ENCODE assay signal across 11 cellular contexts in genomic region chr22:25420471-25420924, GRCh38.
DNase-seq lines count a peak whose midpoint lies in the region; ATAC-seq and TF ChIP-seq lines count a peak whose summit lies in the region.
"Had no signal": no experiment of that assay in that cellular context is flagged by ENCODE, and none has a peak within 500 bp of the region (broad histone marks: within the 10 kb centered on the region; RNA-seq: fewer than 3 reads in every experiment).

No MANE protein-coding gene starts in this region.

- ATAC-seq in PC-3: no peak
- ATAC-seq in HG03159 (IDR thresholded peaks at IDR 0.05; ENCODE audit: unreplicated experiment): no peak

- peak overlapping the region; percentile 95 for H3K4me2 ChIP-seq in neural progenitor cell
- no peak overlapping the region for H3K4me2 ChIP-seq in OCI-LY7 (ENCODE audit: low read length)
- no peak overlapping the region for H3K4me2 ChIP-seq in PC-3 (ENCODE audit: low read length)

- H3K27ac ChIP-seq in CD4-positive, alpha-beta memory T cell (ENCODE audit: low read depth, low read length): no peak overlapping the region
- H3K27ac ChIP-seq in HL-60 (replicated peaks) (peak overlapping the region; percentile 90), dorsolateral prefrontal cortex (no peak overlapping the region), neural progenitor cell (no peak overlapping the region), OCI-LY7 (ENCODE audit: low read depth, low read length, poor library complexity, severe bottlenecking) (no peak overlapping the region), PC-3 (ENCODE audit: low read length) (no peak overlapping the region)
- H3K27ac ChIP-seq: ovary had no signal

- H3F3A ChIP-seq in neural progenitor cell (ENCODE audit: low read depth) (peaks cover 20% of the 10 kb centered on the region), PC-3 (ENCODE audit: low read length, unreplicated experiment) (no peaks in the 10 kb centered on the region)

- POLR2A ChIA-PET in CD4-positive, alpha-beta memory T cell (lab: Charles Lee; ENCODE audit: partially characterized antibody): no interaction called here
- POLR2A ChIA-PET in OCI-LY7 (lab: Charles Lee) (no interaction called here), PC-3 (lab: Charles Lee; ENCODE audit: unreplicated experiment) (no interaction called here)

- CTCF ChIA-PET in CD4-positive, alpha-beta memory T cell (lab: Charles Lee; ENCODE audit: partially characterized antibody): no interaction called here
- CTCF ChIA-PET in OCI-LY7 (lab: Charles Lee; ENCODE audit: unreplicated experiment): no interaction called here
- CTCF ChIA-PET in PC-3 (lab: Charles Lee): no interaction called here

- peak overlapping the region in 5 of 8 donors; percentile 13 to 77 (median 60) for H3K4me3 Mint-ChIP-seq in CD4-positive, alpha-beta memory T cell
- H3K4me3 Mint-ChIP-seq in neural progenitor cell: peak overlapping the region; percentile 33

- no peaks in the 10 kb centered on the region for H3K36me3 ChIP-seq in CD4-positive, alpha-beta memory T cell (ENCODE audit: insufficient read depth, low read length)
- no peaks in the 10 kb centered on the region for H3K36me3 ChIP-seq in neural progenitor cell
- no peaks in the 10 kb centered on the region for H3K36me3 ChIP-seq in OCI-LY7 (ENCODE audit: insufficient read depth, low read length)
- H3K36me3 ChIP-seq in PC-3 (ENCODE audit: low read depth, low read length): no peaks in the 10 kb centered on the region
- H3K36me3 ChIP-seq: ovary had no signal

- peak overlapping the region; percentile 98 for H2AFZ ChIP-seq in neural progenitor cell (replicated peaks)
- no peak overlapping the region for H2AFZ ChIP-seq in OCI-LY7 (ENCODE audit: low read length)
- H2AFZ ChIP-seq in PC-3 (ENCODE audit: low read length): no peak overlapping the region

- no peaks in the 10 kb centered on the region for H3K9me2 ChIP-seq in OCI-LY7 (ENCODE audit: insufficient read depth, low read length)
- H3K9me2 ChIP-seq in PC-3 (replicated peaks; ENCODE audit: low read length): no peaks in the 10 kb centered on the region

- DNase-seq in CD4-positive, alpha-beta memory T cell: no peak
- DNase-seq in HL-60 (ENCODE audit: low read depth in 1 of 2, low spot score in 1 of 2): peak; percentile 58 to 80
- DNase-seq in dorsolateral prefrontal cortex: no peak
- DNase-seq in neural progenitor cell (ENCODE audit: low spot score): no peak
- no peak for DNase-seq in OCI-LY7 (ENCODE audit: low spot score)
- DNase-seq in PC-3: no peak
- no peak for DNase-seq in stimulated activated CD4-positive, alpha-beta T cell treated with anti-CD3 and anti-CD28 coated beads, Interleukin-4, amount 100 ng/mL, for 1 hour
- DNase-seq: activated CD4-positive, alpha-beta memory T cell treated with anti-CD3 and anti-CD28 coated beads for 36 hours; DMS153; ovary had no signal

- BruUV-seq in OCI-LY7 (replicated peaks; lab: Mats Ljungman, UMichigan) (no TSS peak), PC-3 (replicated peaks; lab: Mats Ljungman, UMichigan) (no TSS peak)

- H3K4me3 ChIP-seq in CD4-positive, alpha-beta memory T cell (ENCODE audit: low read length in 2 of 2): no peak overlapping the region
- peak overlapping the region; percentile 73 for H3K4me3 ChIP-seq in HL-60 (replicated peaks; ENCODE audit: insufficient read depth, low read length)
- peak overlapping the region in 56 of 59 donors; percentile 18 to 68 (median 53) for H3K4me3 ChIP-seq in dorsolateral prefrontal cortex
- peak overlapping the region; percentile 74 for H3K4me3 ChIP-seq in neural progenitor cell
- no peak overlapping the region for H3K4me3 ChIP-seq in OCI-LY7 (ENCODE audit: low read depth, low read length, poor library complexity, severe bottlenecking)
- H3K4me3 ChIP-seq in PC-3 (ENCODE audit: low read length): no peak overlapping the region
- H3K4me3 ChIP-seq: ovary had no signal

- TF ChIP-seq CTCF in HL-60 (IDR thresholded peaks at IDR 0.05; ENCODE audit: insufficient read depth, low read length) (no peak), dorsolateral prefrontal cortex (IDR thresholded peaks at IDR 0.05 in 54 of 56, conservative IDR thresholded peaks at IDR 0.05 in 2 of 56; ENCODE audit: low read depth in 1 of 56, partially characterized antibody in 56 of 56) (no peak), neural progenitor cell (IDR thresholded peaks at IDR 0.05) (no peak), OCI-LY7 (conservative IDR thresholded peaks at IDR 0.05; ENCODE audit: low read length) (no peak), PC-3 (conservative IDR thresholded peaks at IDR 0.05; ENCODE audit: low read depth, low read length) (no peak)

- H3K27me3 ChIP-seq in CD4-positive, alpha-beta memory T cell (ENCODE audit: insufficient read depth, low read length): peaks cover 21% of the 10 kb centered on the region
- H3K27me3 ChIP-seq in HL-60 (ENCODE audit: insufficient read depth, poor library complexity, severe bottlenecking): no peaks in the 10 kb centered on the region
- H3K27me3 ChIP-seq in dorsolateral prefrontal cortex: peaks cover 0 to 52% (median 25%) of the 10 kb centered on the region in 45 donors
- H3K27me3 ChIP-seq in neural progenitor cell: peaks cover 79% of the 10 kb centered on the region
- H3K27me3 ChIP-seq in PC-3 (ENCODE audit: low read length): no peaks in the 10 kb centered on the region

- H3K27ac Mint-ChIP-seq in CD4-positive, alpha-beta memory T cell: no peak overlapping the region
- no peak overlapping the region for H3K27ac Mint-ChIP-seq in neural progenitor cell
- H3K27ac Mint-ChIP-seq: activated CD4-positive, alpha-beta memory T cell treated with anti-CD3 and anti-CD28 coated beads for 36 hours had no signal

- peaks cover 25% of the 10 kb centered on the region for H3K4me1 ChIP-seq in CD4-positive, alpha-beta memory T cell (ENCODE audit: insufficient read depth, low read length)
- peaks cover 16% of the 10 kb centered on the region for H3K4me1 ChIP-seq in neural progenitor cell
- peaks cover 32% of the 10 kb centered on the region for H3K4me1 ChIP-seq in OCI-LY7 (ENCODE audit: insufficient read depth, low read length, poor library complexity, severe bottlenecking)
- H3K4me1 ChIP-seq in PC-3 (ENCODE audit: insufficient read depth, low read length): no peaks in the 10 kb centered on the region

- H3K79me2 ChIP-seq in neural progenitor cell (ENCODE audit: low read depth) (no peaks in the 10 kb centered on the region), OCI-LY7 (ENCODE audit: insufficient read depth, low read depth, low read length) (no peaks in the 10 kb centered on the region), PC-3 (ENCODE audit: low read length) (no peaks in the 10 kb centered on the region)

- H3K4me1 Mint-ChIP-seq in CD4-positive, alpha-beta memory T cell: peaks cover 17 to 29% (median 24%) of the 10 kb centered on the region in 4 donors
- peaks cover 16% of the 10 kb centered on the region for H3K4me1 Mint-ChIP-seq in neural progenitor cell

- peaks cover 50% of the 10 kb centered on the region in 2 donors for H3K27me3 Mint-ChIP-seq in CD4-positive, alpha-beta memory T cell
- peaks cover 44% of the 10 kb centered on the region for H3K27me3 Mint-ChIP-seq in neural progenitor cell (ENCODE audit: insufficient read depth, low read depth)

- H3K9me3 Mint-ChIP-seq in CD4-positive, alpha-beta memory T cell: peaks cover 0 to under 1% (median 0%) of the 10 kb centered on the region in 8 donors
- peaks cover 4% of the 10 kb centered on the region for H3K9me3 Mint-ChIP-seq in neural progenitor cell
- H3K9me3 Mint-ChIP-seq: activated CD4-positive, alpha-beta memory T cell treated with anti-CD3 and anti-CD28 coated beads for 36 hours had no signal

- H4K20me1 ChIP-seq in neural progenitor cell (ENCODE audit: low read depth) (no peaks in the 10 kb centered on the region), OCI-LY7 (ENCODE audit: insufficient read depth, low read length) (no peaks in the 10 kb centered on the region), PC-3 (ENCODE audit: low read length) (no peaks in the 10 kb centered on the region)

- no peaks in the 10 kb centered on the region for H3K9me3 ChIP-seq in CD4-positive, alpha-beta memory T cell (ENCODE audit: control insufficient read depth in 1 of 2, low read length in 2 of 2)
- H3K9me3 ChIP-seq in neural progenitor cell (ENCODE audit: low read depth) (no peaks in the 10 kb centered on the region), OCI-LY7 (ENCODE audit: low read length) (no peaks in the 10 kb centered on the region), PC-3 (ENCODE audit: low read length) (no peaks in the 10 kb centered on the region)
- H3K9me3 ChIP-seq: ovary had no signal

- intact Hi-C loops in CD4-positive, alpha-beta memory T cell (cut with micrococcal nuclease): no loop called here
- intact Hi-C loops in dorsolateral prefrontal cortex (cut with DNase I): no loop called here
- intact Hi-C loops in OCI-LY7 (cut with micrococcal nuclease; ENCODE audit: unreplicated experiment): no loop called here
- intact Hi-C loops in PC-3 (cut with micrococcal nuclease): no loop called here

- H3K9ac ChIP-seq in neural progenitor cell (no peak overlapping the region), PC-3 (ENCODE audit: low read length) (no peak overlapping the region)

- H3K36me3 Mint-ChIP-seq in CD4-positive, alpha-beta memory T cell: peaks cover 0 to 4% of the 10 kb centered on the region in 2 donors
- no peaks in the 10 kb centered on the region for H3K36me3 Mint-ChIP-seq in neural progenitor cell
- H3K36me3 Mint-ChIP-seq: activated CD4-positive, alpha-beta memory T cell treated with anti-CD3 and anti-CD28 coated beads for 36 hours had no signal

Comparison
In these comparisons a context has a peak if more than half of its experiments do, and no peak if none do; other contexts are left out.
1. DNase-seq: peak in HL-60 (2 of 2); none in CD4-positive, alpha-beta memory T cell (0 of 5), dorsolateral prefrontal cortex (0 of 10), neural progenitor cell (single experiment), OCI-LY7 (single experiment), PC-3 (single experiment) and stimulated activated CD4-positive, alpha-beta T cell treated with anti-CD3 and anti-CD28 coated beads, Interleukin-4, amount 100 ng/mL, for 1 hour (single experiment).
2. H3K4me3 ChIP-seq: peak in HL-60 (single experiment), dorsolateral prefrontal cortex (56 of 59) and neural progenitor cell (single experiment); none in CD4-positive, alpha-beta memory T cell (0 of 2), OCI-LY7 (single experiment) and PC-3 (single experiment).